In the genomic region with DNA sequence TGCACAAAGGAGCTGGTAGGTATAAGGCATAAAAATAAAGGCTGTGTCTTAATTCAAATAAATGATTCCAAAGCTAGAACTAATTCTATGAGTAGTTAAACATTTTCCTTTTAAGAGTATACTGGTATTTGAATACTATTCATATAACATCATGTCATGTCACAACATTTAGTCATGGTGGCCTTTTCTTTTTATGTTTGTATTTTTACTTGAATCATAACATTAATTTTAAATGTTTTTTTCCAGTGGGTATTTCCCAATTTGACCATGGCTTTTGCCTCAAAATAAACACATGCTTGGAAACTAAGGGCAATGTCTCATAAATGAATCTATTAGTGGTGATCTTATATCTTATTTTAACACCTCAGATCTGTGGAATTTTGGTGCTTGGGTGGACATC, we compare ENCODE assay signal across 19 cellular contexts.
DNase-seq lines count a peak whose midpoint lies in the region; TF ChIP-seq lines count a peak whose summit lies in the region.
"Had no signal": no experiment of that assay in that cellular context is flagged by ENCODE, and none has a peak within 500 bp of the region (broad histone marks: within the 10 kb centered on the region; RNA-seq: fewer than 3 reads in every experiment).

No MANE protein-coding gene starts in this region.

- H3K27me3 Mint-ChIP-seq in HFFc6 (ENCODE audit: insufficient read depth) = no peaks in the 10 kb centered on the region; the same call in none of the 2 replicates

- no peaks in the 10 kb centered on the region for H3K4me1 ChIP-seq in hepatocyte (ENCODE audit: insufficient read depth)
- H3K4me1 ChIP-seq in SJCRH30 = no peaks in the 10 kb centered on the region
- H3K4me1 ChIP-seq: BLaER1 treated with 17β-estradiol and CSF1 and Interleukin-3, amounts not matched to agents 10 nM and 100 nM had no signal

- H3K27me3 ChIP-seq in hepatocyte = no peaks in the 10 kb centered on the region
- H3K27me3 ChIP-seq in SJCRH30 = no peaks in the 10 kb centered on the region
- H3K27me3 ChIP-seq: BLaER1 treated with 17β-estradiol and CSF1 and Interleukin-3, amounts not matched to agents 10 nM and 100 nM had no signal

- H3K9me3 Mint-ChIP-seq in HFFc6 = no peaks in the 10 kb centered on the region
- H3K9me3 Mint-ChIP-seq: CD8-positive, alpha-beta T cell had no signal

- H3K9me3 ChIP-seq in hepatocyte (ENCODE audit: low read depth) (no peaks in the 10 kb centered on the region), SJCRH30 (replicated peaks) (no peaks in the 10 kb centered on the region)
- H3K9me3 ChIP-seq: BLaER1 treated with 17β-estradiol and CSF1 and Interleukin-3, amounts not matched to agents 10 nM and 100 nM had no signal

- H3K4me3 Mint-ChIP-seq in HFFc6 = no peak overlapping the region
- H3K4me3 Mint-ChIP-seq: CD8-positive, alpha-beta T cell had no signal

- H3K4me1 Mint-ChIP-seq in HFFc6 (ENCODE audit: low read depth) = peaks cover 13% of the 10 kb centered on the region

- no peak overlapping the region for H3K27ac Mint-ChIP-seq in HFFc6
- H3K27ac Mint-ChIP-seq: CD8-positive, alpha-beta T cell had no signal

- 0 out of 2 replicates have a peak, but pooled peaks cover 7% of the 10 kb centered on the region for H3K36me3 Mint-ChIP-seq in HFFc6 (ENCODE audit: low read depth)
- H3K36me3 Mint-ChIP-seq: CD8-positive, alpha-beta T cell had no signal

- TF ChIP-seq CTCF in AG10803 (conservative IDR thresholded peaks at IDR 0.05; ENCODE audit: low read length) (no peak), HFFc6 (IDR thresholded peaks at IDR 0.05) (no peak), epithelial cell of esophagus (IDR thresholded peaks at IDR 0.05; ENCODE audit: insufficient read depth, low read depth, low read length, missing control alignments) (no peak), hepatocyte (IDR thresholded peaks at IDR 0.05; ENCODE audit: poor library complexity) (no peak)

- DNase-seq in AG10803 (ENCODE audit: low read depth) (peak; percentile 68), HFFc6 (peak; percentile 35), epithelial cell of esophagus (ENCODE audit: low read depth) (peak; percentile 9), hepatocyte (ENCODE audit: low spot score) (peak; percentile 0), T-helper 9 cell (no peak), SJCRH30 (no peak), UCSD-AML1 (lab: John Stamatoyannopoulos, UW; ENCODE audit: unreplicated experiment) (no peak), NCI-H774 (lab: John Stamatoyannopoulos, UW) (no peak)
- DNase-seq: 8988T; Calu3; CD8-positive, alpha-beta T cell; DMS53; H7; Kasumi-1; NCI-H1694 treated with DMSO at 0.1 percent for 48 hours; NCI-H748 treated with DMSO at 0.1 percent for 48 hours; OCI-M1; Right ventricle myocardium superior had no signal

- H3K36me3 ChIP-seq in hepatocyte (replicated peaks; ENCODE audit: insufficient read depth, low read depth) = no peaks in the 10 kb centered on the region
- H3K36me3 ChIP-seq in SJCRH30 = no peaks in the 10 kb centered on the region
- H3K36me3 ChIP-seq: BLaER1 treated with 17β-estradiol and CSF1 and Interleukin-3, amounts not matched to agents 10 nM and 100 nM had no signal

- H2AFZ ChIP-seq in hepatocyte = no peak overlapping the region

- no peaks in the 10 kb centered on the region for H3K79me2 ChIP-seq in hepatocyte

- H3K27ac ChIP-seq in hepatocyte = no peak overlapping the region
- H3K27ac ChIP-seq in SJCRH30 = no peak overlapping the region
- H3K27ac ChIP-seq: BLaER1 treated with 17β-estradiol and CSF1 and Interleukin-3, amounts not matched to agents 10 nM and 100 nM had no signal

- H3K4me2 ChIP-seq in hepatocyte = no peak overlapping the region
- H3K4me2 ChIP-seq: BLaER1 treated with 17β-estradiol and CSF1 and Interleukin-3, amounts not matched to agents 10 nM and 100 nM had no signal

- no peaks in the 10 kb centered on the region for H4K20me1 ChIP-seq in hepatocyte (ENCODE audit: insufficient read depth, poor library complexity, severe bottlenecking)
- H4K20me1 ChIP-seq: BLaER1 treated with 17β-estradiol and CSF1 and Interleukin-3, amounts not matched to agents 10 nM and 100 nM had no signal

- H3K4me3 ChIP-seq in AG10803 (ENCODE audit: low read length) (no peak overlapping the region), epithelial cell of esophagus (ENCODE audit: low read length) (no peak overlapping the region), hepatocyte (no peak overlapping the region), SJCRH30 (no peak overlapping the region)
- H3K4me3 ChIP-seq: BLaER1 treated with 17β-estradiol and CSF1 and Interleukin-3, amounts not matched to agents 10 nM and 100 nM had no signal

- H3K9me2 ChIP-seq in hepatocyte (replicated peaks; ENCODE audit: insufficient read depth) = no peaks in the 10 kb centered on the region

Comparison
In these comparisons a context has a peak if more than half of its experiments do, and no peak if none do; other contexts are left out.
1. DNase-seq: peak in AG10803 (single experiment), HFFc6 (single experiment), epithelial cell of esophagus (single experiment) and hepatocyte (single experiment); none in T-helper 9 cell (single experiment), SJCRH30 (0 of 2), UCSD-AML1 (single experiment) and NCI-H774 (single experiment).